ENCODE assay signal across 27 cellular contexts in the genomic region with DNA sequence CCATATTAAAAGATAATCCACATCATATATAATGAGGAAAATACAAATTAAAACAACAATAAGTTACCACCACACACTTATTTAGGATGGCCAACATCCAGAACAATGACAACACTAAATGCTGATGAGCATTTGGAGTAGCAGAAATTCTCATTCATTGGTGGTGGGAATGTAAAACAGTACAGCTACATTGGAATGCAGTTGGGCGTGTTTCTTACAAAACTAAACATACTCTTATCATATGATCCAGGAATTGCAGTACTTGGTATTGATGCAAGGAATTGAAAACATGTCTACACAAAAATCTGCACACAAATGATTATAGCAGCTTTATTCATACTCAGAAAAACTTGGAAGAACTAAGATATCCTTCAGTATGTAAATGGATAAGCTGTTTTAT.
DNase-seq lines count a peak whose midpoint lies in the region; ATAC-seq, FAIRE-seq and TF ChIP-seq lines count a peak whose summit lies in the region.
"Had no signal": no experiment of that assay in that cellular context is flagged by ENCODE, and none has a peak within 500 bp of the region (broad histone marks: within the 10 kb centered on the region; RNA-seq: fewer than 3 reads in every experiment).

No MANE protein-coding gene starts in this region.

- no peak overlapping the region for H3K14ac ChIP-seq in trophoblast cell (ENCODE audit: low read length)

- no peak for TF ChIP-seq POLR2A in breast epithelium (IDR thresholded peaks at IDR 0.05)

- H4K12ac ChIP-seq in trophoblast cell (ENCODE audit: low read depth, low read length): no peak overlapping the region

- H3K4me3 Mint-ChIP-seq in MCF 10A (ENCODE audit: unreplicated experiment): no peak overlapping the region
- H3K4me3 Mint-ChIP-seq in astrocyte (ENCODE audit: unreplicated experiment): no peak overlapping the region
- H3K4me3 Mint-ChIP-seq: CD14-positive monocyte; CD8-positive, alpha-beta memory T cell; H9 had no signal

- H3K4me1 ChIP-seq in breast epithelium (no peaks in the 10 kb centered on the region), astrocyte (ENCODE audit: insufficient read depth, low read length) (no peaks in the 10 kb centered on the region), foreskin keratinocyte (no peaks in the 10 kb centered on the region), trophoblast cell (ENCODE audit: control insufficient read depth in 1 of 2, insufficient read depth in 2 of 2, low read length in 2 of 2) (peaks cover 0 to 2% of the 10 kb centered on the region in 2 experiments)
- H3K4me1 ChIP-seq: BE2C, Peyer's patch had no signal

- intact Hi-C loops in MCF 10A (cut with micrococcal nuclease) (no loop called here), breast epithelium (cut with DNase I; ENCODE audit: low total_unique reads) (no loop called here)

- no peak overlapping the region for H2AK5ac ChIP-seq in trophoblast cell (ENCODE audit: low read length)

- H2BK12ac ChIP-seq in trophoblast cell (ENCODE audit: low read length): no peak overlapping the region

- H3K9me3 Mint-ChIP-seq in MCF 10A (ENCODE audit: unreplicated experiment) (no peaks in the 10 kb centered on the region), astrocyte (ENCODE audit: unreplicated experiment) (no peaks in the 10 kb centered on the region)

- H3K27ac ChIP-seq in breast epithelium (no peak overlapping the region), astrocyte (ENCODE audit: low read depth, low read length) (no peak overlapping the region), foreskin keratinocyte (no peak overlapping the region), trophoblast cell (ENCODE audit: low read depth, low read length) (no peak overlapping the region)
- H3K27ac ChIP-seq: GM23248, Peyer's patch had no signal

- CTCF ChIA-PET in MCF 10A (lab: Yijun Ruan, JAX): interaction anchor here (0.6 kb wide), 2 partner anchors 358 to 370 kb away, joined by 3 read pairs; no protein-coding TSS in a partner anchor

- H2BK120ac ChIP-seq in trophoblast cell (ENCODE audit: insufficient read depth, low read length, poor library complexity): no peak overlapping the region

- no peaks in the 10 kb centered on the region for H3K79me1 ChIP-seq in trophoblast cell (ENCODE audit: low read length)

- H3K4me3 ChIP-seq in breast epithelium (no peak overlapping the region), astrocyte (ENCODE audit: insufficient read depth, low read depth, low read length) (no peak overlapping the region), trophoblast cell (ENCODE audit: low read depth, low read length) (no peak overlapping the region)
- H3K4me3 ChIP-seq: GM23248, K562, Peyer's patch had no signal

- H3K9ac ChIP-seq in astrocyte (ENCODE audit: low read length) (no peak overlapping the region), trophoblast cell (ENCODE audit: low read length) (no peak overlapping the region)
- H3K9ac ChIP-seq: GM23248, SK-N-SH had no signal

- no peak overlapping the region for H2AFZ ChIP-seq in astrocyte (ENCODE audit: low read depth, low read length)
- H2AFZ ChIP-seq in trophoblast cell (ENCODE audit: insufficient read depth, low read length, poor library complexity): no peak overlapping the region
- H2AFZ ChIP-seq: GM23248 had no signal

- BruUV-seq in MCF 10A (replicated peaks; lab: Mats Ljungman, UMichigan): no TSS peak

- H3K27me3 ChIP-seq in breast epithelium (no peaks in the 10 kb centered on the region), astrocyte (ENCODE audit: insufficient read depth, low read length) (no peaks in the 10 kb centered on the region), foreskin keratinocyte (no peaks in the 10 kb centered on the region), trophoblast cell (ENCODE audit: insufficient read depth, low read length) (no peaks in the 10 kb centered on the region)
- H3K27me3 ChIP-seq: BE2C, Peyer's patch had no signal

- H4K20me1 ChIP-seq in astrocyte (ENCODE audit: insufficient read depth, low read length): no peaks in the 10 kb centered on the region

- peak overlapping the region; percentile 35 for H3K27ac Mint-ChIP-seq in MCF 10A (ENCODE audit: low read depth, unreplicated experiment)
- H3K27ac Mint-ChIP-seq in astrocyte (ENCODE audit: unreplicated experiment): no peak overlapping the region
- H3K27ac Mint-ChIP-seq: CD14-positive monocyte; CD8-positive, alpha-beta memory T cell; H9 had no signal

- H3K9me3 ChIP-seq in breast epithelium: no peaks in the 10 kb centered on the region
- peaks cover 5% of the 10 kb centered on the region for H3K9me3 ChIP-seq in astrocyte (ENCODE audit: insufficient read depth, low read depth, low read length)
- no peaks in the 10 kb centered on the region for H3K9me3 ChIP-seq in trophoblast cell (ENCODE audit: insufficient read depth, low read depth, low read length)
- H3K9me3 ChIP-seq: BE2C, Peyer's patch, SK-N-SH had no signal

- no peak overlapping the region for H3K18ac ChIP-seq in trophoblast cell (ENCODE audit: low read length)

- H3K36me3 Mint-ChIP-seq in MCF 10A (ENCODE audit: insufficient read depth, unreplicated experiment) (no peaks in the 10 kb centered on the region), astrocyte (ENCODE audit: low read depth, unreplicated experiment) (no peaks in the 10 kb centered on the region)
- H3K36me3 Mint-ChIP-seq: CD14-positive monocyte; CD8-positive, alpha-beta memory T cell had no signal

- ATAC-seq in foreskin keratinocyte: peak; percentile 20
- ATAC-seq in GM18861 (IDR thresholded peaks at IDR 0.05; ENCODE audit: unreplicated experiment): no peak
- ATAC-seq: K562 had no signal

- no peak overlapping the region for H4K8ac ChIP-seq in trophoblast cell (ENCODE audit: low read depth, low read length)

- DNase-seq in MCF 10A (ENCODE audit: unreplicated experiment) (no peak), breast epithelium (ENCODE audit: low spot score in 2 of 2) (no peak), astrocyte (ENCODE audit: low read depth) (peak; percentile 0), foreskin keratinocyte (peak; percentile 61 to 81), trophoblast cell (peak; percentile 4 to 84), NCI-H128 (lab: John Stamatoyannopoulos, UW; ENCODE audit: unreplicated experiment) (no peak), H4 (ENCODE audit: low spot score) (no peak)
- DNase-seq: 8988T; ACHN; BE2C; CD8-positive, alpha-beta memory T cell; GM23248; H9; Kasumi-1; NCI-H1105 treated with DMSO at 0.1 percent for 48 hours; NCI-H2029; NCI-H226; NCI-H510A; NCI-H69; Peyer's patch; SHP77 treated with DMSO at 0.1 percent for 48 hours; SK-N-SH had no signal

- POLR2A ChIA-PET in MCF 10A (lab: Yijun Ruan, JAX): no interaction called here

- H3K79me2 ChIP-seq in astrocyte (ENCODE audit: insufficient read depth, low read length): no peaks in the 10 kb centered on the region
- no peaks in the 10 kb centered on the region for H3K79me2 ChIP-seq in trophoblast cell (ENCODE audit: control insufficient read depth, insufficient read depth, low read length, poor library complexity)

- H3K23ac ChIP-seq in trophoblast cell (ENCODE audit: low read length): no peak overlapping the region

- TF ChIP-seq CTCF in MCF 10A (IDR thresholded peaks at IDR 0.05; ENCODE audit: unreplicated experiment) (no peak), breast epithelium (IDR thresholded peaks at IDR 0.05) (no peak), astrocyte (IDR thresholded peaks at IDR 0.05; ENCODE audit: insufficient read depth, low read depth, low read length) (no peak), foreskin keratinocyte (conservative IDR thresholded peaks at IDR 0.05) (no peak)

- H4K91ac ChIP-seq in trophoblast cell (ENCODE audit: low read depth, low read length): no peak overlapping the region

- no CpG with 5 or more reads among the region's 1 CpG for WGBS in trophoblast cell (ENCODE audit: extremely low coverage, insufficient coverage, insufficient read length)

- FAIRE-seq in astrocyte (lab: Jason Lieb, UNC): no peak
- FAIRE-seq: D721Med, HTR-8/SVneo, K562 had no signal

- peaks cover 6% of the 10 kb centered on the region for H3K4me1 Mint-ChIP-seq in MCF 10A (ENCODE audit: insufficient read depth, unreplicated experiment)
- peaks cover 7% of the 10 kb centered on the region for H3K4me1 Mint-ChIP-seq in astrocyte (ENCODE audit: low read depth, unreplicated experiment)
- H3K4me1 Mint-ChIP-seq: CD14-positive monocyte; CD8-positive, alpha-beta memory T cell; H9 had no signal

- H3K4me2 ChIP-seq in astrocyte (ENCODE audit: low read length): no peak overlapping the region
- no peak overlapping the region for H3K4me2 ChIP-seq in trophoblast cell (ENCODE audit: low read length)
- H3K4me2 ChIP-seq: SK-N-SH had no signal

- H3K36me3 ChIP-seq in breast epithelium (no peaks in the 10 kb centered on the region), astrocyte (ENCODE audit: insufficient read depth, low read length) (no peaks in the 10 kb centered on the region), trophoblast cell (ENCODE audit: control insufficient read depth in 1 of 2, insufficient read depth in 2 of 2, low read length in 2 of 2) (no peaks in the 10 kb centered on the region)
- H3K36me3 ChIP-seq: BE2C, Peyer's patch had no signal

- H3K4ac ChIP-seq in trophoblast cell (ENCODE audit: low read depth, low read length): no peak overlapping the region

- H3K27me3 Mint-ChIP-seq in MCF 10A (ENCODE audit: insufficient read depth, unreplicated experiment) (no peaks in the 10 kb centered on the region), astrocyte (ENCODE audit: low read depth, unreplicated experiment) (no peaks in the 10 kb centered on the region)
- H3K27me3 Mint-ChIP-seq: CD8-positive, alpha-beta memory T cell had no signal

- H2BK5ac ChIP-seq in trophoblast cell (ENCODE audit: low read depth, low read length, poor library complexity): no peak overlapping the region

Comparison
In these comparisons a context has a peak if more than half of its experiments do, and no peak if none do; other contexts are left out.
1. DNase-seq: peak in astrocyte (single experiment), foreskin keratinocyte (2 of 2) and trophoblast cell (2 of 2); none in MCF 10A (single experiment), breast epithelium (0 of 2), NCI-H128 (single experiment) and H4 (single experiment).